Comparison of ENCODE assay signal across 9 cellular contexts in the genomic region with DNA sequence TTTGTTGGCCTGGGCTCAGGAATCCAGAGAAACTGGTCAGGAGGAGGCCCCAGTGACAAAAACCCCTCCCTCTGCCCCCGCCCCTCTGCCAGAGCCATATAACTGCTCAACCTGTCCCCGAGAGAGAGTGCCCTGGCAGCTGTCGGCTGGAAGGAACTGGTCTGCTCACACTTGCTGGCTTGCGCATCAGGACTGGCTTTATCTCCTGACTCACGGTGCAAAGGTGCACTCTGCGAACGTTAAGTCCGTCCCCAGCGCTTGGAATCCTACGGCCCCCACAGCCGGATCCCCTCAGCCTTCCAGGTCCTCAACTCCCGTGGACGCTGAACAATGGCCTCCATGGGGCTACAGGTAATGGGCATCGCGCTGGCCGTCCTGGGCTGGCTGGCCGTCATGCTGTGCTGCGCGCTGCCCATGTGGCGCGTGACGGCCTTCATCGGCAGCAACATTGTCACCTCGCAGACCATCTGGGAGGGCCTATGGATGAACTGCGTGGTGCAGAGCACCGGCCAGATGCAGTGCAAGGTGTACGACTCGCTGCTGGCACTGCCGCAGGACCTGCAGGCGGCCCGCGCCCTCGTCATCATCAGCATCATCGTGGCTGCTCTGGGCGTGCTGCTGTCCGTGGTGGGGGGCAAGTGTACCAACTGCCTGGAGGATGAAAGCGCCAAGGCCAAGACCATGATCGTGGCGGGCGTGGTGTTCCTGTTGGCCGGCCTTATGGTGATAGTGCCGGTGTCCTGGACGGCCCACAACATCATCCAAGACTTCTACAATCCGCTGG. TPM values are rescaled to one million over a fixed set of nuclear protein-coding genes. Genes with fewer than 3 reads are reported as not detected.
A peak's percentile ranks its signal among the peaks of the same experiment; 100 is the strongest.
DNase-seq lines count a peak whose midpoint lies in the region; ATAC-seq and TF ChIP-seq lines count a peak whose summit lies in the region.
"Had no signal": no experiment of that assay in that cellular context is flagged by ENCODE, and none has a peak within 500 bp of the region (broad histone marks: within the 10 kb centered on the region; RNA-seq: fewer than 3 reads in every experiment).

A gene with protein sequence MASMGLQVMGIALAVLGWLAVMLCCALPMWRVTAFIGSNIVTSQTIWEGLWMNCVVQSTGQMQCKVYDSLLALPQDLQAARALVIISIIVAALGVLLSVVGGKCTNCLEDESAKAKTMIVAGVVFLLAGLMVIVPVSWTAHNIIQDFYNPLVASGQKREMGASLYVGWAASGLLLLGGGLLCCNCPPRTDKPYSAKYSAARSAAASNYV (plus strand): TSS at position 125 of the 784 bp plus-strand sequence. CDS start 206 bp downstream, at position 331.

- H3K4me2 ChIP-seq in OCI-LY7 (ENCODE audit: low read length): no peak within 1 kb of the TSS

- no peaks in the 10 kb centered on the region for H3K9me3 ChIP-seq in BE2C
- H3K9me3 ChIP-seq in lung (ENCODE audit: control insufficient read depth in 2 of 2, insufficient read depth in 1 of 2, low read length in 1 of 2): no peaks in the 10 kb centered on the region
- H3K9me3 ChIP-seq in OCI-LY7 (ENCODE audit: low read length): no peaks in the 10 kb centered on the region

- no peaks in the 10 kb centered on the region for H3K36me3 Mint-ChIP-seq in MCF 10A (ENCODE audit: insufficient read depth, unreplicated experiment)
- H3K36me3 Mint-ChIP-seq in activated CD4-positive, alpha-beta memory T cell treated with anti-CD3 and anti-CD28 coated beads, Interleukin-2, amount 10 ng/mL, durations not matched to agents 7 days and 5 days (ENCODE audit: low read depth): no peaks in the 10 kb centered on the region

- POLR2A ChIA-PET in MCF 10A (lab: Yijun Ruan, JAX) (no interaction called here), OCI-LY7 (lab: Charles Lee) (interaction anchor here (1.4 kb wide), 1 partner anchor 11 kb away, joined by 8 read pairs; the partner anchor contains the start of gene METTL27)
- POLR2A ChIA-PET in activated CD4-positive, alpha-beta memory T cell treated with anti-CD3 and anti-CD28 coated beads, Interleukin-2, amount 10 ng/mL, durations not matched to agents 7 days and 5 days (lab: Charles Lee): interaction anchor here (0.5 kb wide), 1 partner anchor 1230 kb away, joined by 3 read pairs; no protein-coding TSS in a partner anchor

- CTCF ChIA-PET in MCF 10A (lab: Yijun Ruan, JAX): no interaction called here
- CTCF ChIA-PET in OCI-LY7 (lab: Charles Lee; ENCODE audit: unreplicated experiment): no interaction called here
- CTCF ChIA-PET in activated CD4-positive, alpha-beta memory T cell treated with anti-CD3 and anti-CD28 coated beads, Interleukin-2, amount 10 ng/mL, durations not matched to agents 7 days and 5 days (lab: Charles Lee): no interaction called here

- H3K27ac Mint-ChIP-seq in MCF 10A (ENCODE audit: low read depth, unreplicated experiment): peak within 1 kb of the TSS; percentile 79
- H3K27ac Mint-ChIP-seq in activated CD4-positive, alpha-beta memory T cell treated with anti-CD3 and anti-CD28 coated beads, Interleukin-2, amount 10 ng/mL, durations not matched to agents 7 days and 5 days: no peak within 1 kb of the TSS

- H3K27me3 ChIP-seq in BE2C (no peaks in the 10 kb centered on the region), lung (ENCODE audit: control insufficient read depth, insufficient read depth) (no peaks in the 10 kb centered on the region)
- H3K27me3 ChIP-seq: brain microvascular endothelial cell had no signal

- no peak within 1 kb of the TSS for H2AFZ ChIP-seq in OCI-LY7 (ENCODE audit: low read length)

- H3K27ac ChIP-seq in lung (ENCODE audit: low read depth in 1 of 2, low read length in 1 of 2) (peak within 1 kb of the TSS in 1 of 2 donors; percentile 93), OCI-LY7 (ENCODE audit: low read depth, low read length, poor library complexity, severe bottlenecking) (no peak within 1 kb of the TSS)
- H3K27ac ChIP-seq: brain microvascular endothelial cell had no signal

- H3K4me1 Mint-ChIP-seq in MCF 10A (ENCODE audit: insufficient read depth, unreplicated experiment): peaks cover 38% of the 10 kb centered on the region
- H3K4me1 Mint-ChIP-seq in activated CD4-positive, alpha-beta memory T cell treated with anti-CD3 and anti-CD28 coated beads, Interleukin-2, amount 10 ng/mL, durations not matched to agents 7 days and 5 days: peaks cover 32% of the 10 kb centered on the region

- H3K9me3 Mint-ChIP-seq in MCF 10A (ENCODE audit: unreplicated experiment): no peaks in the 10 kb centered on the region
- no peaks in the 10 kb centered on the region for H3K9me3 Mint-ChIP-seq in activated CD4-positive, alpha-beta memory T cell treated with anti-CD3 and anti-CD28 coated beads, Interleukin-2, amount 10 ng/mL, durations not matched to agents 7 days and 5 days

- H3K79me2 ChIP-seq in OCI-LY7 (ENCODE audit: insufficient read depth, low read depth, low read length): no peaks in the 10 kb centered on the region

- no peak within 1 kb of the TSS for H3K4me3 Mint-ChIP-seq in MCF 10A (ENCODE audit: unreplicated experiment)
- H3K4me3 Mint-ChIP-seq in activated CD4-positive, alpha-beta memory T cell treated with anti-CD3 and anti-CD28 coated beads, Interleukin-2, amount 10 ng/mL, durations not matched to agents 7 days and 5 days: no peak within 1 kb of the TSS

- H3K4me1 ChIP-seq in BE2C (peaks cover 30% of the 10 kb centered on the region), lung (ENCODE audit: control insufficient read depth in 2 of 2, insufficient read depth in 2 of 2, low read length in 2 of 2) (peaks cover 0 to 15% of the 10 kb centered on the region in 2 donors), OCI-LY7 (ENCODE audit: insufficient read depth, low read length, poor library complexity, severe bottlenecking) (peaks cover 18% of the 10 kb centered on the region)

- 69 to 86% methylated on average over 44 of the region's 44 CpGs for WGBS in lung, 2 donors

- DNase-seq in BE2C (peak; percentile 65), NCI-H187 treated with DMSO at 0.1 percent for 48 hours (lab: John Stamatoyannopoulos, UW) (peak; percentile 71), MCF 10A (ENCODE audit: unreplicated experiment) (no peak), lung (ENCODE audit: low spot score) (peak; percentile 93), OCI-LY7 (ENCODE audit: low spot score) (no peak)
- no peak for DNase-seq in activated naive CD4-positive, alpha-beta T cell (lab: John Stamatoyannopoulos, UW)
- DNase-seq in activated CD4-positive, alpha-beta memory T cell treated with anti-CD3 and anti-CD28 coated beads, Interleukin-2, amount 10 ng/mL, durations not matched to agents 7 days and 5 days: no peak
- DNase-seq: brain microvascular endothelial cell had no signal

- H3K4me3 ChIP-seq in BE2C (ENCODE audit: low read depth, low read length) (no peak within 1 kb of the TSS), lung (peak within 1 kb of the TSS; percentile 54), OCI-LY7 (ENCODE audit: low read depth, low read length, poor library complexity, severe bottlenecking) (no peak within 1 kb of the TSS)

- H3K9me2 ChIP-seq in OCI-LY7 (ENCODE audit: insufficient read depth, low read length): no peaks in the 10 kb centered on the region

- no peak for TF ChIP-seq CTCF in BE2C (IDR thresholded peaks at IDR 0.05; ENCODE audit: low read depth, low read length)
- TF ChIP-seq CTCF in MCF 10A (IDR thresholded peaks at IDR 0.05; ENCODE audit: unreplicated experiment): no peak
- no peak for TF ChIP-seq CTCF in lung (IDR thresholded peaks at IDR 0.05; ENCODE audit: control extremely low read depth, extremely low read depth)
- no peak for TF ChIP-seq CTCF in OCI-LY7 (conservative IDR thresholded peaks at IDR 0.05; ENCODE audit: low read length)

- no peaks in the 10 kb centered on the region for H3K36me3 ChIP-seq in BE2C
- H3K36me3 ChIP-seq in lung (ENCODE audit: control insufficient read depth in 2 of 2, insufficient read depth in 2 of 2, low read length in 2 of 2): no peaks in the 10 kb centered on the region
- H3K36me3 ChIP-seq in OCI-LY7 (ENCODE audit: insufficient read depth, low read length): no peaks in the 10 kb centered on the region
- H3K36me3 ChIP-seq: brain microvascular endothelial cell had no signal

- intact Hi-C loops in MCF 10A (cut with micrococcal nuclease): no loop called here
- intact Hi-C loops in OCI-LY7 (cut with micrococcal nuclease; ENCODE audit: unreplicated experiment): no loop called here

- H4K20me1 ChIP-seq in OCI-LY7 (ENCODE audit: insufficient read depth, low read length): no peaks in the 10 kb centered on the region

- no peaks in the 10 kb centered on the region for H3K27me3 Mint-ChIP-seq in MCF 10A (ENCODE audit: insufficient read depth, unreplicated experiment)
- H3K27me3 Mint-ChIP-seq in activated CD4-positive, alpha-beta memory T cell treated with anti-CD3 and anti-CD28 coated beads, Interleukin-2, amount 10 ng/mL, durations not matched to agents 7 days and 5 days: peaks cover 9% of the 10 kb centered on the region

- peak; percentile 42 for ATAC-seq in lung (ENCODE audit: insufficient read depth, low FRiP score)
- ATAC-seq in GM18858 (IDR thresholded peaks at IDR 0.05; ENCODE audit: unreplicated experiment): no peak

- no TSS peak for BruUV-seq in MCF 10A (replicated peaks; lab: Mats Ljungman, UMichigan)
- no TSS peak for BruUV-seq in OCI-LY7 (replicated peaks; lab: Mats Ljungman, UMichigan)

RNA-seq across cellular contexts. Expression of the gene that starts here (rescaled TPM):
- polyA plus RNA-seq in BE2C (2012; ENCODE audit: insufficient read depth, insufficient read length, low read depth): 22.2 TPM
- total RNA-seq in MCF 10A (2022) (0.22 and 0.28 TPM in 2 replicates), lung (100 to 1,000 TPM; 150 to 169 TPM), OCI-LY7 (2022) (0.90 and 1.0 TPM in 2 replicates)
- polyA plus RNA-seq in lung: 100 to 1,000 TPM in 1 of 2 donors, 10 to 100 TPM in 1; 99.8 to 154 TPM
- 0.13 TPM in 2 replicates for total RNA-seq in OCI-LY7 (2014; rRNA removed; shearing (Covaris generic))
- under 1 TPM in 1 of 2 experiments, not detected in 1; 0.10 TPM for total RNA-seq in activated CD4-positive, alpha-beta memory T cell treated with anti-CD3 and anti-CD28 coated beads, Interleukin-2, amount 10 ng/mL, durations not matched to agents 7 days and 5 days

Comparison
In these comparisons a context has a peak if more than half of its experiments do, and no peak if none do; other contexts are left out.
1. RNA of the gene that starts here (total RNA-seq): 150 to 169 TPM in lung; 0.13 to 1.0 TPM in OCI-LY7, 0.22 to 0.28 TPM in MCF 10A and 0.10 TPM in activated CD4-positive, alpha-beta memory T cell treated with anti-CD3 and anti-CD28 coated beads, Interleukin-2, amount 10 ng/mL, durations not matched to agents 7 days and 5 days; every median in the first group is over 10 times any median in the second.
2. DNase-seq: peak in BE2C (single experiment), NCI-H187 treated with DMSO at 0.1 percent for 48 hours (single experiment) and lung (single experiment); none in MCF 10A (single experiment), OCI-LY7 (single experiment), activated naive CD4-positive, alpha-beta T cell (0 of 4) and activated CD4-positive, alpha-beta memory T cell treated with anti-CD3 and anti-CD28 coated beads, Interleukin-2, amount 10 ng/mL, durations not matched to agents 7 days and 5 days (single experiment).